24 cellular contexts compared by ENCODE assay signal in the genomic region with DNA sequence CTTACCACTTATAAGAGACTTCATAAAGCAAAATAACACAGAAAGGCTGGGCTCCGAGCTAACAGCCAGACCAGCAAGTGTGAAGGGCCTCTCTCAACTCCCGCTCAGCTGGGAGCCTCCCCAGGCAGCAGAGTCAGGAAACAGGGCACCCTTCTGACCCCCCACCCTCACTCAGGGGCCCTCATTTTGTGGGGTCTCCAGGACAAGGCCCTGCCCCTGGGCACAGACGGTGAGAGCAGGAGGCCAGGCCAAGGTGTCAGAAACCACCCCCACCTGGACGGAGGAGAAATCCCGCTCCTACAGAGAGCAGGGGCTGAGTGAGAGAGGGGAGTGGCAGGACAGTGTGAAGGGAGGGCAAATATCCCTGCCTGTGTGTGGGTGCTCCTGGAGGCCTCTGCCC.
"Had no signal": no experiment of that assay in that cellular context is flagged by ENCODE, and none has a peak within 500 bp of the region (broad histone marks: within the 10 kb centered on the region; RNA-seq: fewer than 3 reads in every experiment).

No MANE protein-coding gene starts in this region.

- DNase-seq: colonic mucosa; cortex of kidney; dermis blood vessel endothelial cell; dorsolateral prefrontal cortex; effector CD4-positive, alpha-beta T cell; effector CD8-positive, alpha-beta T cell; effector memory CD4-positive, alpha-beta T cell; effector memory CD8-positive, alpha-beta T cell; endodermal cell; erythroblast; esophagus squamous epithelium; foreskin fibroblast; foreskin keratinocyte; foreskin melanocyte; gastrocnemius medialis; glutamatergic neuron; head of caudate nucleus; heart left ventricle; heart right ventricle had no signal

- ATAC-seq: effector memory CD8-positive, alpha-beta T cell; esophagus mucosa; foreskin keratinocyte; gastrocnemius medialis; gastroesophageal sphincter; heart left ventricle; heart right ventricle had no signal

- H3K9me3 ChIP-seq: colonic mucosa, gastrocnemius medialis had no signal

- H3K27ac ChIP-seq: colonic mucosa, coronary artery, dorsolateral prefrontal cortex, epithelial cell of prostate, esophagus muscularis mucosa, esophagus squamous epithelium, foreskin keratinocyte, gastrocnemius medialis, gastroesophageal sphincter, heart left ventricle, heart right ventricle had no signal

- H3K4me1 ChIP-seq: colonic mucosa, esophagus muscularis mucosa, esophagus squamous epithelium, foreskin keratinocyte, gastrocnemius medialis, gastroesophageal sphincter, heart left ventricle, heart right ventricle had no signal

- H3K36me3 ChIP-seq: colonic mucosa, esophagus muscularis mucosa, esophagus squamous epithelium, gastrocnemius medialis, gastroesophageal sphincter, heart left ventricle, heart right ventricle had no signal

- H3K4me3 ChIP-seq: colonic mucosa, coronary artery, dorsolateral prefrontal cortex, esophagus muscularis mucosa, esophagus squamous epithelium, gastrocnemius medialis, gastroesophageal sphincter, heart left ventricle, heart right ventricle had no signal

- H3K27me3 ChIP-seq: colonic mucosa, esophagus muscularis mucosa, esophagus squamous epithelium, foreskin keratinocyte, gastrocnemius medialis, gastroesophageal sphincter, heart left ventricle, heart right ventricle had no signal
